1 cellular context compared by ENCODE assay signal in genomic region chr16:3838600-3839401, GRCh38.
TF ChIP-seq lines count a peak whose summit lies in the region.

No MANE protein-coding gene starts in this region.

TF ChIP-seq in H1, 55 proteins besides CTCF, POLR2A, EP300 and RAD21:
- TF ChIP-seq MAFK (IDR thresholded peaks at IDR 0.05; ENCODE audit: low read depth, low read length) (no peak), RNF2 (IDR thresholded peaks at IDR 0.05; ENCODE audit: borderline replicate concordance, low read depth, low read length, missing control alignments, poor library complexity, severe bottlenecking) (no peak), SIRT6 (IDR thresholded peaks at IDR 0.05; ENCODE audit: low read length) (no peak), JUND (IDR thresholded peaks at IDR 0.05; ENCODE audit: low read length) (no peak), CHD2 (IDR thresholded peaks at IDR 0.05; ENCODE audit: low read length) (no peak), BACH1 (IDR thresholded peaks at IDR 0.05; ENCODE audit: low read length) (no peak)
TF ChIP-seq in H1: peak in this region for 0.
